1 cellular context compared by ENCODE assay signal in genomic region chr12:106016601-106017278, GRCh38.
TF ChIP-seq lines count a peak whose summit lies in the region.

No MANE protein-coding gene starts in this region.

TF ChIP-seq in H1, 55 proteins besides CTCF, POLR2A, EP300 and RAD21:
- TF ChIP-seq TEAD4 (IDR thresholded peaks at IDR 0.05; ENCODE audit: low read depth, low read length): peak; percentile 81
